Comparison of ENCODE assay signal across 8 cellular contexts in the genomic region with DNA sequence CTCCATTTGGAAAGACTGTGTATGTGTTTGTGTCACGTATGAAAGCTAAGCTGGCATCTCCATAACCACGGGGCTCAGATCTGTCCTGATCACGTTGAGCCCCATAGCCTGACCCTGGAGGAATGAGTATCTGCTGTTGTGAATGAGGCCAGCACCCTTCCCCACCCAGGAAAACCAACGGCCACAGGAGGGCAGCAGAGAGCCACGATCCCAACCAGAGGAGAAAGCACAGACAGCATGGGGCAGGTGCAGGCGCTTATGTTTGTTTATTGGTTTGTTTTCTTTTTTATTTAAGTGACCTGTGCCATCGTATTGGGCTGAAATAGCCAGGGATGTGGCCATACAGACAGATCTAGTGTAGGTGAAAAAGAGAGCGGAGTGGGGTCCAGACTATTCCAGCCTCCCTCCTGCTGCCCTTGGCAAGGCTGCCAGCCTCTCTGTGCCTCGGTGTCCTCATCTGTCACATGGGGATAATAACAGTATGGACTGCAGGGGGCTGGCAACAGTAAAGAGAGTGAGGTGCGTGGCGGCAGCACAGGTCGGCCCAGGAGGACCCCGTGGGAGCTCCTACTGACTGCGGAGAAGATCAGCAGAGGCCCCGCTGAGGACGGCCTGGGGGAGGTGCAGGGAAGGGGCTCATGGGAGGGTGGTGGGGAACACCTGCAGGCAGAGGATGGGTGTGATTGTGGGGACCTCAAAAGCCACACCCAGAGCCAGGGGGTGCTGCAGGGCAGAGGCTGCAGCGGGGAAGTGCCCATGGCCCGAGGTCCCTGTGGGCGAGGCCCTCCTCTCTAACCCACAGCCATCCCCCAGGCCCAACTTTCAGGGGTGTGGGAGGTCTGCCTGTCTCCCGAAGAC. TPM values are rescaled to one million over a fixed set of nuclear protein-coding genes. Genes with fewer than 3 reads are reported as not detected.
DNase-seq lines count a peak whose midpoint lies in the region; ATAC-seq and TF ChIP-seq lines count a peak whose summit lies in the region.

No MANE protein-coding gene starts in this region.

- peak; percentile 60 for ATAC-seq in CD8-positive, alpha-beta T cell
- peak; percentile 96 for ATAC-seq in mucosa of descending colon

- no peaks in the 10 kb centered on the region for H3K27me3 ChIP-seq in CD8-positive, alpha-beta T cell (ENCODE audit: insufficient read depth, low read length)

- H3K4me3 Mint-ChIP-seq in CD8-positive, alpha-beta T cell, result peak overlapping the region; percentile 68
- no peak overlapping the region for H3K4me3 Mint-ChIP-seq in endothelial cell (ENCODE audit: unreplicated experiment)

- peaks cover 9% of the 10 kb centered on the region for H3K27me3 Mint-ChIP-seq in CD8-positive, alpha-beta T cell (ENCODE audit: low read depth)
- peaks cover 15% of the 10 kb centered on the region for H3K27me3 Mint-ChIP-seq in endothelial cell (ENCODE audit: unreplicated experiment)

- peaks cover 2% of the 10 kb centered on the region for H3K9me3 Mint-ChIP-seq in CD8-positive, alpha-beta T cell
- no peaks in the 10 kb centered on the region for H3K9me3 Mint-ChIP-seq in endothelial cell (ENCODE audit: unreplicated experiment)

- peak overlapping the region; percentile 78 for H3K27ac ChIP-seq in CD8-positive, alpha-beta T cell (ENCODE audit: low read depth, low read length)

- no peaks in the 10 kb centered on the region for H3K36me3 Mint-ChIP-seq in CD8-positive, alpha-beta T cell
- no peaks in the 10 kb centered on the region for H3K36me3 Mint-ChIP-seq in endothelial cell (ENCODE audit: low read depth, unreplicated experiment)

- CTCF ChIA-PET in CD8-positive, alpha-beta T cell (lab: Charles Lee), result interaction anchor here (0.9 to 2.9 kb wide), 6 partner anchors 9 to 356 kb away, joined by 3 to 17 read pairs (median 4); no protein-coding TSS in a partner anchor

- no peaks in the 10 kb centered on the region for H3K9me3 ChIP-seq in CD8-positive, alpha-beta T cell (ENCODE audit: low read length)
- no peaks in the 10 kb centered on the region for H3K9me3 ChIP-seq in mucosa of descending colon

- peak overlapping the region; percentile 42 for H3K4me3 ChIP-seq in CD8-positive, alpha-beta T cell (ENCODE audit: low read depth, low read length)
- no peak overlapping the region for H3K4me3 ChIP-seq in mucosa of descending colon

- peaks cover 22% of the 10 kb centered on the region for H3K4me1 ChIP-seq in CD8-positive, alpha-beta T cell (ENCODE audit: insufficient read depth, low read length)
- no peaks in the 10 kb centered on the region for H3K4me1 ChIP-seq in mucosa of descending colon (ENCODE audit: low read depth)

- DNase-seq in CD8-positive, alpha-beta T cell, result peak; percentile 87 to 96 (median 91)
- DNase-seq in GM20000 (ENCODE audit: low spot score) (peak; percentile 87), HS-5 (ENCODE audit: low read depth) (peak; percentile 61), NOMO-1 treated with DMSO at 0.1 percent for 48 hours (lab: John Stamatoyannopoulos, UW; ENCODE audit: unreplicated experiment) (peak; percentile 38), endothelial cell (ENCODE audit: low spot score) (peak; percentile 68), mucosa of descending colon (peak; percentile 83 to 97 (median 95))
- DNase-seq in activated CD8-positive, alpha-beta memory T cell treated with anti-CD3 and anti-CD28 coated beads for 48 hours (ENCODE audit: low read depth in 2 of 3, low spot score in 2 of 3), result peak; percentile 63 to 99 (median 98)
- DNase-seq in stimulated activated CD8-positive, alpha-beta memory T cell treated with anti-CD3 and anti-CD28 coated beads, Interleukin-7, amount 100 ng/mL, for 24 hours (ENCODE audit: low read depth), result peak; percentile 96

- peak; percentile 88 for TF ChIP-seq CTCF in CD8-positive, alpha-beta T cell (IDR thresholded peaks at IDR 0.05)
- TF ChIP-seq CTCF in GM20000 (IDR thresholded peaks at IDR 0.05; ENCODE audit: extremely low read depth, missing control alignments), result peak; percentile 87
- TF ChIP-seq CTCF in endothelial cell (IDR thresholded peaks at IDR 0.05; ENCODE audit: unreplicated experiment), result peak; percentile 63
- TF ChIP-seq CTCF in mucosa of descending colon (IDR thresholded peaks at IDR 0.05), result peak; percentile 88

- H3K4me1 Mint-ChIP-seq in CD8-positive, alpha-beta T cell (ENCODE audit: low read depth), result peaks cover 20% of the 10 kb centered on the region
- H3K4me1 Mint-ChIP-seq in endothelial cell (ENCODE audit: unreplicated experiment), result peaks cover 14% of the 10 kb centered on the region

- POLR2A ChIA-PET in CD8-positive, alpha-beta T cell (lab: Charles Lee), result interaction anchor here (1.2 kb wide), 1 partner anchor 30 kb away, joined by 3 read pairs; no protein-coding TSS in a partner anchor

- H3K27ac Mint-ChIP-seq in CD8-positive, alpha-beta T cell, result peak overlapping the region; percentile 93
- H3K27ac Mint-ChIP-seq in endothelial cell (ENCODE audit: unreplicated experiment), result no peak overlapping the region

- no peaks in the 10 kb centered on the region for H3K36me3 ChIP-seq in CD8-positive, alpha-beta T cell (ENCODE audit: insufficient read depth, low read length)
- H3K36me3 ChIP-seq in mucosa of descending colon (ENCODE audit: low read depth), result no peaks in the 10 kb centered on the region

- intact Hi-C loops in CD8-positive, alpha-beta T cell (cut with DNase I, micrococcal nuclease), result loop anchor here (1.0 to 5.0 kb wide), 6 partner anchors 23 to 377 kb away; partner anchors contain the start of gene ZFP62 (in 2 of the 2)
- intact Hi-C loops in mucosa of descending colon (cut with DNase I, micrococcal nuclease), result no loop called here

RNA-seq across cellular contexts. Expression of gene OR2V2, which starts 12.1 kb away (rescaled TPM):
- not detected for total RNA-seq in CD8-positive, alpha-beta T cell
- total RNA-seq in endothelial cell (ENCODE audit: unreplicated experiment) (not detected), mucosa of descending colon (not detected)

RNA-seq across cellular contexts. Expression of gene OR2V1, which starts 28.5 kb away (rescaled TPM):
- total RNA-seq in CD8-positive, alpha-beta T cell, result not detected
- total RNA-seq in endothelial cell (ENCODE audit: unreplicated experiment) (not detected), mucosa of descending colon (not detected)

RNA-seq across cellular contexts. Expression of gene TRIM7, which starts 45.5 kb away (rescaled TPM):
- total RNA-seq in CD8-positive, alpha-beta T cell, result under 1 TPM; 0.72 to 0.95 TPM
- total RNA-seq in endothelial cell (ENCODE audit: unreplicated experiment), result not detected
- 1 to 10 TPM; 1.5 to 3.9 (median 3.2) TPM for total RNA-seq in mucosa of descending colon

Comparison
In these comparisons a context has a peak if more than half of its experiments do, and no peak if none do; other contexts are left out.
1. DNase-seq: peak in every context shown above with its lines; median percentile 98 in activated CD8-positive, alpha-beta memory T cell treated with anti-CD3 and anti-CD28 coated beads for 48 hours; 96 in stimulated activated CD8-positive, alpha-beta memory T cell treated with anti-CD3 and anti-CD28 coated beads, Interleukin-7, amount 100 ng/mL, for 24 hours; 95 in mucosa of descending colon; 91 in CD8-positive, alpha-beta T cell; 87 in GM20000; 68 in endothelial cell; 61 in HS-5; 38 in NOMO-1 treated with DMSO at 0.1 percent for 48 hours.
2. intact Hi-C loops: an anchor here in CD8-positive, alpha-beta T cell (1.0 to 5.0 kb wide); none called in mucosa of descending colon.